In genomic region chr3:24483873-24484272, GRCh38 we compare ENCODE assay signal across 13 cellular contexts. TPM values are rescaled to one million over a fixed set of nuclear protein-coding genes. Genes with fewer than 3 reads are reported as not detected.
"Had no signal": no experiment of that assay in that cellular context is flagged by ENCODE, and none has a peak within 500 bp of the region (broad histone marks: within the 10 kb centered on the region; RNA-seq: fewer than 3 reads in every experiment).

No MANE protein-coding gene starts in this region.

- H3K27me3 Mint-ChIP-seq: activated CD4-positive, alpha-beta memory T cell treated with anti-CD3 and anti-CD28 coated beads for 36 hours; activated naive CD8-positive, alpha-beta T cell treated with anti-CD3 and anti-CD28 coated beads, Interleukin-2, amount 10 ng/mL, durations not matched to agents 7 days and 5 days had no signal

- H3K36me3 Mint-ChIP-seq: activated CD4-positive, alpha-beta memory T cell treated with anti-CD3 and anti-CD28 coated beads for 36 hours; activated naive CD8-positive, alpha-beta T cell treated with anti-CD3 and anti-CD28 coated beads, Interleukin-2, amount 10 ng/mL, durations not matched to agents 7 days and 5 days; memory B cell had no signal

- H3K9me3 ChIP-seq: upper lobe of left lung had no signal

- H3K27ac Mint-ChIP-seq: activated CD4-positive, alpha-beta memory T cell treated with anti-CD3 and anti-CD28 coated beads for 36 hours; activated naive CD8-positive, alpha-beta T cell treated with anti-CD3 and anti-CD28 coated beads, Interleukin-2, amount 10 ng/mL, durations not matched to agents 7 days and 5 days; activated T-cell treated with anti-CD3 and anti-CD28 coated beads, Interleukin-2, amount 50 U/mL, for 72 hours; endodermal cell; memory B cell; nephron; T-helper 2 cell treated with Interferon-gamma antibody and Interleukin-4, amounts not matched to agents 5 μg/mL and 100 μg/mL, for 36 hours had no signal

- H3K4me1 Mint-ChIP-seq: activated naive CD8-positive, alpha-beta T cell treated with anti-CD3 and anti-CD28 coated beads, Interleukin-2, amount 10 ng/mL, durations not matched to agents 7 days and 5 days; endodermal cell; memory B cell; nephron had no signal

- H3K9me3 Mint-ChIP-seq: activated CD4-positive, alpha-beta memory T cell treated with anti-CD3 and anti-CD28 coated beads for 36 hours; activated naive CD8-positive, alpha-beta T cell treated with anti-CD3 and anti-CD28 coated beads, Interleukin-2, amount 10 ng/mL, durations not matched to agents 7 days and 5 days; endodermal cell; memory B cell; nephron; T-helper 2 cell treated with Interferon-gamma antibody and Interleukin-4, amounts not matched to agents 5 μg/mL and 100 μg/mL, for 36 hours had no signal

- H3K4me3 ChIP-seq: upper lobe of left lung had no signal

- DNase-seq: activated CD4-positive, alpha-beta memory T cell treated with anti-CD3 and anti-CD28 coated beads for 36 hours; activated CD4-positive, CD25-positive, alpha-beta regulatory T cell treated with anti-CD3 and anti-CD28 coated beads, Interleukin-2, amount 50 U/mL, for 72 hours; activated naive CD8-positive, alpha-beta T cell treated with anti-CD3 and anti-CD28 coated beads, Interleukin-2, amount 10 ng/mL, durations not matched to agents 7 days and 5 days; activated T-cell treated with anti-CD3 and anti-CD28 coated beads, Interleukin-2, amount 50 U/mL, for 72 hours; endodermal cell; erythroblast; occipital lobe; stimulated activated CD4-positive, alpha-beta T cell treated with anti-CD3 and anti-CD28 coated beads, Interleukin-12 subunit alpha, Interleukin-12 subunit beta, amount 100 ng/mL, for 4 hours; stimulated activated naive CD4-positive, alpha-beta T cell treated with Interleukin-2 at 50 U/mL for 16 hours; upper lobe of left lung had no signal

- H3K4me3 Mint-ChIP-seq: activated CD4-positive, alpha-beta memory T cell treated with anti-CD3 and anti-CD28 coated beads for 36 hours; activated naive CD8-positive, alpha-beta T cell treated with anti-CD3 and anti-CD28 coated beads, Interleukin-2, amount 10 ng/mL, durations not matched to agents 7 days and 5 days; activated T-cell treated with anti-CD3 and anti-CD28 coated beads, Interleukin-2, amount 50 U/mL, for 72 hours; endodermal cell; memory B cell; nephron; T-helper 2 cell treated with Interferon-gamma antibody and Interleukin-4, amounts not matched to agents 5 μg/mL and 100 μg/mL, for 36 hours had no signal

- H3K27ac ChIP-seq: upper lobe of left lung had no signal

- ATAC-seq: activated T-cell treated with anti-CD3 and anti-CD28 coated beads, Interleukin-2, amount 50 U/mL, for 72 hours had no signal

- H3K27me3 ChIP-seq: upper lobe of left lung had no signal

- H3K36me3 ChIP-seq: upper lobe of left lung had no signal

RNA-seq across cellular contexts. Expression of gene THRB, which starts 10.8 kb away (rescaled TPM):
- total RNA-seq: activated CD4-positive, alpha-beta memory T cell treated with anti-CD3 and anti-CD28 coated beads for 36 hours; activated naive CD8-positive, alpha-beta T cell treated with anti-CD3 and anti-CD28 coated beads, Interleukin-2, amount 10 ng/mL, durations not matched to agents 7 days and 5 days; activated T-cell treated with anti-CD3 and anti-CD28 coated beads, Interleukin-2, amount 50 U/mL, for 72 hours had no signal
